In genomic region chr12:3371018-3371417, GRCh38 we compare ENCODE assay signal across 20 cellular contexts.
DNase-seq lines count a peak whose midpoint lies in the region; TF ChIP-seq lines count a peak whose summit lies in the region.
"Had no signal": no experiment of that assay in that cellular context is flagged by ENCODE, and none has a peak within 500 bp of the region (broad histone marks: within the 10 kb centered on the region; RNA-seq: fewer than 3 reads in every experiment).

No MANE protein-coding gene starts in this region.

- no peak overlapping the region for H3K27ac Mint-ChIP-seq in endodermal cell
- H3K27ac Mint-ChIP-seq: activated CD8-positive, alpha-beta T cell treated with anti-CD3 and anti-CD28 coated beads, Interleukin-2, amount 10 ng/mL, durations not matched to agents 7 days and 5 days; IgD-negative memory B cell; progenitor cell of endocrine pancreas had no signal

- no peak overlapping the region for H3K4me3 ChIP-seq in endodermal cell (ENCODE audit: low read length)
- H3K4me3 ChIP-seq: sigmoid colon, stomach, tibial nerve had no signal

- peaks cover 5% of the 10 kb centered on the region for H3K4me1 Mint-ChIP-seq in endodermal cell
- H3K4me1 Mint-ChIP-seq: IgD-negative memory B cell had no signal

- WGBS in endodermal cell (ENCODE audit: insufficient coverage in 1 of 2, insufficient read length in 1 of 2), 2 experiments = 89 to 92% methylated on average over 2 to 4 of the region's 4 CpGs

- H3K4me3 Mint-ChIP-seq in endodermal cell = no peak overlapping the region
- H3K4me3 Mint-ChIP-seq: activated CD8-positive, alpha-beta T cell treated with anti-CD3 and anti-CD28 coated beads, Interleukin-2, amount 10 ng/mL, durations not matched to agents 7 days and 5 days; IgD-negative memory B cell had no signal

- H3K4me1 ChIP-seq in endodermal cell (ENCODE audit: control insufficient read depth, insufficient read depth, low read length) = no peaks in the 10 kb centered on the region

- H3K9me3 Mint-ChIP-seq in endodermal cell = no peaks in the 10 kb centered on the region
- H3K9me3 Mint-ChIP-seq: IgD-negative memory B cell had no signal

- H3K27me3 Mint-ChIP-seq in endodermal cell (ENCODE audit: insufficient read depth) = peaks cover 10% of the 10 kb centered on the region
- H3K27me3 Mint-ChIP-seq: IgD-negative memory B cell had no signal

- no peak overlapping the region for H3K27ac ChIP-seq in endodermal cell (ENCODE audit: low read depth, low read length)
- H3K27ac ChIP-seq: C4-2B, sigmoid colon, stomach, tibial nerve had no signal

- no peaks in the 10 kb centered on the region for H3K36me3 Mint-ChIP-seq in endodermal cell (ENCODE audit: low read depth)
- H3K36me3 Mint-ChIP-seq: IgD-negative memory B cell had no signal

- TF ChIP-seq CTCF in LNCAP (IDR thresholded peaks at IDR 0.05) = 0 out of 2 replicates have a peak, but pooled peaks have one; percentile 10
- TF ChIP-seq CTCF in endodermal cell (conservative IDR thresholded peaks at IDR 0.05) = peak; percentile 43

- peaks cover 19% of the 10 kb centered on the region for H3K27me3 ChIP-seq in endodermal cell (ENCODE audit: control insufficient read depth, insufficient read depth, low read length, poor library complexity, severe bottlenecking)

- no peak overlapping the region for H3K9ac ChIP-seq in endodermal cell (ENCODE audit: extremely low read depth, low read length, poor library complexity, severe bottlenecking)

- no peaks in the 10 kb centered on the region for H3K9me3 ChIP-seq in endodermal cell (ENCODE audit: control insufficient read depth, low read length)
- H3K9me3 ChIP-seq: sigmoid colon, stomach, tibial nerve had no signal

- peak; percentile 92 for DNase-seq in NCI-H146 treated with DMSO at 0.1 percent for 48 hours (lab: John Stamatoyannopoulos, UW; ENCODE audit: unreplicated experiment)
- peak; percentile 72 for DNase-seq in NCI-H510A (lab: John Stamatoyannopoulos, UW)
- no peak for DNase-seq in endodermal cell
- no peak for DNase-seq in hippocampal formation (lab: John Stamatoyannopoulos, UW)
- DNase-seq in GOT3 (lab: John Stamatoyannopoulos, UW) = no peak
- DNase-seq in NCI-H1048 (lab: John Stamatoyannopoulos, UW) = no peak
- DNase-seq: activated CD4-positive, alpha-beta T cell treated with anti-CD3 and anti-CD28 coated beads for 1 hour; activated CD8-positive, alpha-beta T cell treated with anti-CD3 and anti-CD28 coated beads, Interleukin-2, amount 10 ng/mL, durations not matched to agents 7 days and 5 days; activated effector memory CD4-positive, alpha-beta T cell treated with anti-CD3 and anti-CD28 coated beads, Interleukin-2, amount 50 U/mL, for 16 hours; activated T-cell treated with anti-CD3 and anti-CD28 coated beads for 4 hours; cerebellar nuclear complex; PC-3; sigmoid colon; stimulated activated CD8-positive, alpha-beta memory T cell treated with anti-CD3 and anti-CD28 coated beads, Interleukin-4, amount 100 ng/mL, for 48 hours; stomach had no signal

- no peaks in the 10 kb centered on the region for H3K36me3 ChIP-seq in endodermal cell (ENCODE audit: control insufficient read depth, insufficient read depth, low read length)
- H3K36me3 ChIP-seq: sigmoid colon, stomach, tibial nerve had no signal

Comparison
In these comparisons a context has a peak if more than half of its experiments do, and no peak if none do; other contexts are left out.
1. DNase-seq: peak in NCI-H146 treated with DMSO at 0.1 percent for 48 hours (single experiment) and NCI-H510A (single experiment); none in endodermal cell (single experiment), hippocampal formation (0 of 2), GOT3 (single experiment) and NCI-H1048 (single experiment).